ENCODE assay signal across 17 cellular contexts in the genomic region with DNA sequence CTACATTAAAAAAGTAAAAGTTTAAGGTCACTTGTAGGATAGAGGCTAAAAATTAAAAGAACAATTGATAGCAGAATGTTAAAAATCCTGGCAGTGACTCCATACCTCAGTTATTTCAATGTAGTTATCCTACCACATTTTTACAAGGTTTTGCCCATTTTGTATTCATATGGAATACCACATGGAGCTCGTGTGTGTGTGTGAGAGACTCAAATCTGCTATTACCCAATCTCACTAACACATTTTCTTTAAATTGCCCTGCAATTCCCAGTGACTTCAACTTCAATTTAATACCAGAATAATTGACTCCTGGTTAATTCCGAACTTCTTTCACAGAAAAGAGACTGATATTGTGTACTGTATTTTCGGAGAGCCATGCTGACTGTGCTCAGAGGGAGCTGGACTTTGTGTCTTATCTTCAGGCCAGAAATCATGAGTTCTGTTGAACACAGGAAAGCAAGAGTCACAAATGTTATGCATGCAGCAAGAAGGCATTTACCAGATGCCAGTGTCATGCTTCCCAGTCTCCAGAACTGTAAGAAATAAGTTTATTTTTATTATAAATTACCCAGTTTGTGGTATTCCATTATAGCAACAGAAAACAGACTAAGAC.
"Had no signal": no experiment of that assay in that cellular context is flagged by ENCODE, and none has a peak within 500 bp of the region (broad histone marks: within the 10 kb centered on the region; RNA-seq: fewer than 3 reads in every experiment).

No MANE protein-coding gene starts in this region.

- H3K4me3 Mint-ChIP-seq: activated naive CD8-positive, alpha-beta T cell; brain; naive thymus-derived CD8-positive, alpha-beta T cell had no signal

- H3K27ac ChIP-seq: esophagus squamous epithelium, left ventricle myocardium inferior, tibial artery, uterus, VCaP had no signal

- H3K4me1 Mint-ChIP-seq: brain; naive thymus-derived CD8-positive, alpha-beta T cell had no signal

- H3K9me3 ChIP-seq: esophagus squamous epithelium, tibial artery, uterus had no signal

- H3K27me3 ChIP-seq: esophagus squamous epithelium, tibial artery, uterus had no signal

- H3K27ac Mint-ChIP-seq: activated naive CD8-positive, alpha-beta T cell; naive thymus-derived CD8-positive, alpha-beta T cell had no signal

- ATAC-seq: naive thymus-derived CD8-positive, alpha-beta T cell had no signal

- DNase-seq: activated CD4-positive, alpha-beta T cell treated with anti-CD3 and anti-CD28 coated beads for 4 hours; activated gamma-delta T cell treated with Interleukin-2 at 50 U/mL for 16 hours; effector CD8-positive, alpha-beta T cell; esophagus squamous epithelium; left ventricle myocardium inferior; naive thymus-derived CD8-positive, alpha-beta T cell; posterior cingulate gyrus; retina; stimulated activated CD4-positive, alpha-beta T cell treated with anti-CD3 and anti-CD28 coated beads, Interleukin-4, amount 100 ng/mL, for 24 hours; stimulated activated naive CD4-positive, alpha-beta T cell; T-helper 1 cell; T1000; tibial artery; uterus had no signal

- H3K36me3 ChIP-seq: esophagus squamous epithelium, left ventricle myocardium inferior, tibial artery, uterus had no signal

- H3K36me3 Mint-ChIP-seq: activated naive CD8-positive, alpha-beta T cell; brain; naive thymus-derived CD8-positive, alpha-beta T cell had no signal

- H3K27me3 Mint-ChIP-seq: activated naive CD8-positive, alpha-beta T cell; brain had no signal

- H3K4me3 ChIP-seq: esophagus squamous epithelium, left ventricle myocardium inferior, tibial artery, uterus had no signal

- H3K4me1 ChIP-seq: esophagus squamous epithelium, left ventricle myocardium inferior, tibial artery, uterus had no signal
